Comparison of ENCODE assay signal across 8 cellular contexts in the genomic region with DNA sequence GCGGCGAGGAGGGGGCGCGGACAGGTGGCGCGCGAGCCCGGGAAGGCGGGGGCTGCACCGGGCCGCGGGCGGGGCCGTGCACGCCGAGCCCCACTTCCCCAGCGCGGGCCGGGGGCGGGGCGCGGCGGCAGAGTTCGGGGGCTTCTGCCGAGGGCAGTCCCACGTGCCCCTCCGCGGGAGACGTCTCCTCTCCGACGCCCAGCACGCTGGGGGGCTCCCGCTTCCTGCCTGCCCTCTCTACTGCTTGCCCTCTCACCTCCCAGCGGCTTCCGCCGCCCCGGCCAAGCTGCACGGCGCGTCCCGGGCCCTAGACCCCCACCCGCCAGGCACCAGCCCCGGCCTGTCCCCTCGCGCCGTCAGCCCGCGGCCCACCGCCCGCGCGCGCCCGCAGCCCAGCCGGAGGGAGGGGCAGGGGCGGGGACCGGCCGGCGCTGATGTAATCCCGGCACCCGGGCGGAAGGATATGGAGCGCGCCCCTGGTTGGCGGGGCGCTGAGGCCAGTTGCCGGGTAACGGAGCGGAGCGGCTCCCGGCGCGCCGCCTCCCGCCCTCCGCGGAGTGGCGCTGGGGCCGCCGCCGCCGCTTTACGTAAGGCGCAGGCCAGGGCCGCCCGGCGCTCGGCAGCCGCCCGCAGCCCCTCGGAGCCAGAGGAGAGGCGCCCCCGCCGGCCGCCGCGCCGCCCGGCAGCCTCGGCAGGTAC. TPM values are rescaled to one million over a fixed set of nuclear protein-coding genes. Genes with fewer than 3 reads are reported as not detected.
DNase-seq lines count a peak whose midpoint lies in the region; ATAC-seq and TF ChIP-seq lines count a peak whose summit lies in the region.

A gene with protein sequence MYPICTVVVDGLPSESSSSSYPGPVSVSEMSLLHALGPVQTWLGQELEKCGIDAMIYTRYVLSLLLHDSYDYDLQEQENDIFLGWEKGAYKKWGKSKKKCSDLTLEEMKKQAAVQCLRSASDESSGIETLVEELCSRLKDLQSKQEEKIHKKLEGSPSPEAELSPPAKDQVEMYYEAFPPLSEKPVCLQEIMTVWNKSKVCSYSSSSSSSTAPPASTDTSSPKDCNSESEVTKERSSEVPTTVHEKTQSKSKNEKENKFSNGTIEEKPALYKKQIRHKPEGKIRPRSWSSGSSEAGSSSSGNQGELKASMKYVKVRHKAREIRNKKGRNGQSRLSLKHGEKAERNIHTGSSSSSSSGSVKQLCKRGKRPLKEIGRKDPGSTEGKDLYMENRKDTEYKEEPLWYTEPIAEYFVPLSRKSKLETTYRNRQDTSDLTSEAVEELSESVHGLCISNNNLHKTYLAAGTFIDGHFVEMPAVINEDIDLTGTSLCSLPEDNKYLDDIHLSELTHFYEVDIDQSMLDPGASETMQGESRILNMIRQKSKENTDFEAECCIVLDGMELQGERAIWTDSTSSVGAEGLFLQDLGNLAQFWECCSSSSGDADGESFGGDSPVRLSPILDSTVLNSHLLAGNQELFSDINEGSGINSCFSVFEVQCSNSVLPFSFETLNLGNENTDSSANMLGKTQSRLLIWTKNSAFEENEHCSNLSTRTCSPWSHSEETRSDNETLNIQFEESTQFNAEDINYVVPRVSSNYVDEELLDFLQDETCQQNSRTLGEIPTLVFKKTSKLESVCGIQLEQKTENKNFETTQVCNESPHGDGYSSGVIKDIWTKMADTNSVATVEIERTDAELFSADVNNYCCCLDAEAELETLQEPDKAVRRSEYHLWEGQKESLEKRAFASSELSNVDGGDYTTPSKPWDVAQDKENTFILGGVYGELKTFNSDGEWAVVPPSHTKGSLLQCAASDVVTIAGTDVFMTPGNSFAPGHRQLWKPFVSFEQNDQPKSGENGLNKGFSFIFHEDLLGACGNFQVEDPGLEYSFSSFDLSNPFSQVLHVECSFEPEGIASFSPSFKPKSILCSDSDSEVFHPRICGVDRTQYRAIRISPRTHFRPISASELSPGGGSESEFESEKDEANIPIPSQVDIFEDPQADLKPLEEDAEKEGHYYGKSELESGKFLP (N-terminal part only) (plus strand): TSS at position 581 of the 699 bp plus-strand sequence. CDS start 41,727 bp downstream, outside the sequence.

- H3K4me3 ChIP-seq in psoas muscle: peak within 1 kb of the TSS; percentile 93
- H3K4me3 ChIP-seq in urinary bladder (ENCODE audit: low read depth, low read length): peak within 1 kb of the TSS; percentile 100

- in situ Hi-C loops in GM13977 (cut with MboI; ENCODE audit: low pct_unique_long_range_greater_than_20kb, low sequenced_read_pairs, unreplicated experiment): no loop called here

- H3K27ac Mint-ChIP-seq in T-helper 1 cell treated with Interleukin-12 subunit alpha and Interleukin-12 subunit beta and Interleukin-4 antibody, amounts not matched to agents 30 μg/mL and 1 μg/mL, for 36 hours: peak within 1 kb of the TSS; percentile 69

- H3K4me1 Mint-ChIP-seq in T-helper 1 cell treated with Interleukin-12 subunit alpha and Interleukin-12 subunit beta and Interleukin-4 antibody, amounts not matched to agents 30 μg/mL and 1 μg/mL, for 36 hours (ENCODE audit: low read depth): peaks cover 39% of the 10 kb centered on the region

- no peaks in the 10 kb centered on the region for H3K9me3 Mint-ChIP-seq in T-helper 1 cell treated with Interleukin-12 subunit alpha and Interleukin-12 subunit beta and Interleukin-4 antibody, amounts not matched to agents 30 μg/mL and 1 μg/mL, for 36 hours

- H3K9me3 ChIP-seq in psoas muscle: no peaks in the 10 kb centered on the region

- H3K27me3 ChIP-seq in psoas muscle (ENCODE audit: insufficient read depth in 3 of 3, low read length in 2 of 3): no peaks in the 10 kb centered on the region

- 0 to 1% (median 0%) methylated on average over 55 to 100 of the region's 100 CpGs for WGBS in psoas muscle, 3 donors
- under 1% methylated on average over 100 of the region's 100 CpGs for WGBS in urinary bladder

- TF ChIP-seq CTCF in GM13977 (IDR thresholded peaks at IDR 0.05; ENCODE audit: extremely low read depth, insufficient read depth, missing control alignments): peak; percentile 38
- no peak for TF ChIP-seq CTCF in psoas muscle (IDR thresholded peaks at IDR 0.05)

- peak; percentile 54 for ATAC-seq in HG02870 (IDR thresholded peaks at IDR 0.05; ENCODE audit: unreplicated experiment)
- ATAC-seq in left ventricle myocardium superior: peak; percentile 75
- peak; percentile 73 to 81 (median 78) for ATAC-seq in psoas muscle

- no peaks in the 10 kb centered on the region for H3K27me3 Mint-ChIP-seq in T-helper 1 cell treated with Interleukin-12 subunit alpha and Interleukin-12 subunit beta and Interleukin-4 antibody, amounts not matched to agents 30 μg/mL and 1 μg/mL, for 36 hours (ENCODE audit: low read depth)

- H3K36me3 Mint-ChIP-seq in T-helper 1 cell treated with Interleukin-12 subunit alpha and Interleukin-12 subunit beta and Interleukin-4 antibody, amounts not matched to agents 30 μg/mL and 1 μg/mL, for 36 hours (ENCODE audit: low read depth): peaks cover 6% of the 10 kb centered on the region

- DNase-seq in GM13977 (ENCODE audit: low spot score): peak; percentile 99
- peak; percentile 55 for DNase-seq in NCI-H1694 (lab: John Stamatoyannopoulos, UW)
- DNase-seq in amniotic stem cell (lab: John Stamatoyannopoulos, UW): peak; percentile 89
- DNase-seq in left ventricle myocardium superior: peak; percentile 96
- DNase-seq in psoas muscle: peak; percentile 93 to 95

- peak within 1 kb of the TSS; percentile 99 for H3K27ac ChIP-seq in psoas muscle
- H3K27ac ChIP-seq in urinary bladder (ENCODE audit: low read depth): peak within 1 kb of the TSS; percentile 100

- intact Hi-C loops in left ventricle myocardium superior (cut with micrococcal nuclease): no loop called here
- intact Hi-C loops in psoas muscle (cut with DNase I): loop anchor here (5.0 kb wide), 3 partner anchors 65 to 90 kb away; a partner anchor contains a TSS

- peak within 1 kb of the TSS; percentile 79 for H3K4me3 Mint-ChIP-seq in T-helper 1 cell treated with Interleukin-12 subunit alpha and Interleukin-12 subunit beta and Interleukin-4 antibody, amounts not matched to agents 30 μg/mL and 1 μg/mL, for 36 hours

- H3K4me1 ChIP-seq in psoas muscle (peaks cover 53% of the 10 kb centered on the region), urinary bladder (ENCODE audit: insufficient read depth) (no peaks in the 10 kb centered on the region)

- H3K36me3 ChIP-seq in psoas muscle (ENCODE audit: insufficient read depth in 1 of 2, low read depth in 1 of 2): no peaks in the 10 kb centered on the region
- peaks cover 2% of the 10 kb centered on the region for H3K36me3 ChIP-seq in urinary bladder (ENCODE audit: insufficient read depth)

RNA-seq across cellular contexts. Expression of the gene that starts here (rescaled TPM):
- total RNA-seq in left ventricle myocardium superior (79.8 TPM), psoas muscle (10 to 100 TPM; 50.9 to 79.8 (median 56.8) TPM), urinary bladder (32.8 TPM)
- polyA plus RNA-seq in psoas muscle (10 to 100 TPM in 2 of 3 donors, 1 to 10 TPM in 1; 8.7 to 53.3 (median 20.8) TPM), urinary bladder (18.8 TPM)

Comparison
In these comparisons a context has a peak if more than half of its experiments do, and no peak if none do; other contexts are left out.
1. Peak in every context shown above with its lines: DNase-seq, ATAC-seq, H3K4me3 ChIP-seq and H3K27ac ChIP-seq.